In genomic region chr14:63692309-63693020, GRCh38 we compare ENCODE assay signal across 19 cellular contexts.
"Had no signal": no experiment of that assay in that cellular context is flagged by ENCODE, and none has a peak within 500 bp of the region (broad histone marks: within the 10 kb centered on the region; RNA-seq: fewer than 3 reads in every experiment).

No MANE protein-coding gene starts in this region.

- H3K9me3 Mint-ChIP-seq: activated naive CD4-positive, alpha-beta T cell treated with anti-CD3 and anti-CD28 coated beads, Interleukin-2, amount 50 U/mL, for 24 hours; brain; central memory CD8-positive, alpha-beta T cell; neural crest cell; T-helper 2 cell treated with Interferon-gamma antibody and Interleukin-4, amounts not matched to agents 5 μg/mL and 100 μg/mL, for 36 hours had no signal

- H3K27ac ChIP-seq: parathyroid adenoma, tibial artery had no signal

- H3K4me3 ChIP-seq: tibial artery had no signal

- DNase-seq: activated CD4-positive, alpha-beta T cell treated with anti-CD3 and anti-CD28 coated beads, Interleukin-2, amount 50 U/mL, for 4 hours; activated CD4-positive, CD25-positive, alpha-beta regulatory T cell treated with anti-CD3 and anti-CD28 coated beads, Interleukin-2, amount 50 U/mL, for 72 hours; activated T-cell treated with anti-CD3 and anti-CD28 coated beads, Interleukin-2, amount 50 U/mL, for 1 hour; amniotic stem cell; cortex of kidney; effector memory CD4-positive, alpha-beta T cell; hippocampal formation; kidney glomerular epithelial cell; retina; stimulated activated CD4-positive, alpha-beta T cell treated with anti-CD3 and anti-CD28 coated beads, Interleukin-15, amount 100 ng/mL, for 24 hours; stimulated activated CD4-positive, alpha-beta T cell treated with anti-CD3 and anti-CD28 coated beads, Interleukin-4, amount 100 ng/mL, for 24 hours; tibial artery had no signal

- H3K27me3 ChIP-seq: tibial artery had no signal

- H3K27ac Mint-ChIP-seq: activated naive CD4-positive, alpha-beta T cell treated with anti-CD3 and anti-CD28 coated beads, Interleukin-2, amount 50 U/mL, for 24 hours; brain; T-helper 2 cell treated with Interferon-gamma antibody and Interleukin-4, amounts not matched to agents 5 μg/mL and 100 μg/mL, for 36 hours had no signal

- H3K4me1 Mint-ChIP-seq: neural crest cell had no signal

- H3K4me1 ChIP-seq: parathyroid adenoma, tibial artery had no signal

- FAIRE-seq: frontal cortex had no signal

- H3K27me3 Mint-ChIP-seq: activated naive CD4-positive, alpha-beta T cell treated with anti-CD3 and anti-CD28 coated beads, Interleukin-2, amount 50 U/mL, for 24 hours; brain; central memory CD8-positive, alpha-beta T cell had no signal

- H3K9ac ChIP-seq: parathyroid adenoma had no signal

- H3K4me3 Mint-ChIP-seq: activated naive CD4-positive, alpha-beta T cell treated with anti-CD3 and anti-CD28 coated beads, Interleukin-2, amount 50 U/mL, for 24 hours; brain; central memory CD8-positive, alpha-beta T cell; neural crest cell; T-helper 2 cell treated with Interferon-gamma antibody and Interleukin-4, amounts not matched to agents 5 μg/mL and 100 μg/mL, for 36 hours had no signal

- H3K9me3 ChIP-seq: tibial artery had no signal

- H2AFZ ChIP-seq: parathyroid adenoma had no signal
